ENCODE assay signal across 27 cellular contexts in genomic region chr1:227330279-227330678, GRCh38. TPM values are rescaled to one million over a fixed set of nuclear protein-coding genes. Genes with fewer than 3 reads are reported as not detected.
DNase-seq lines count a peak whose midpoint lies in the region; ATAC-seq, FAIRE-seq and TF ChIP-seq lines count a peak whose summit lies in the region.
"Had no signal": no experiment of that assay in that cellular context is flagged by ENCODE, and none has a peak within 500 bp of the region (broad histone marks: within the 10 kb centered on the region; RNA-seq: fewer than 3 reads in every experiment).

No MANE protein-coding gene starts in this region.

- FAIRE-seq in bronchial epithelial cell (lab: Jason Lieb, UNC): peak; percentile 23
- FAIRE-seq: A204.1, GM12891 had no signal

- no peak overlapping the region; the same call in 1 of the 2 replicates for H3K23ac ChIP-seq in IMR-90 (ENCODE audit: low read depth, low read length)

- no peaks in the 10 kb centered on the region for H4K20me1 ChIP-seq in IMR-90 (ENCODE audit: insufficient read depth, low read length)

- no peaks in the 10 kb centered on the region for H3K9me1 ChIP-seq in IMR-90 (ENCODE audit: insufficient read depth, low read length)

- no peak overlapping the region for H3K18ac ChIP-seq in IMR-90 (ENCODE audit: low read depth, low read length)

- no peaks in the 10 kb centered on the region for H3K36me3 Mint-ChIP-seq in stimulated activated naive B cell treated with anti-CD40 and anti-IgM and Interleukin-4, amounts not matched to agents 10 μg/mL and 1 μg/mL and 100 μg/mL, for 72 hours
- H3K36me3 Mint-ChIP-seq in CD8-positive, alpha-beta memory T cell: peaks cover 0 to 3% (median 0%) of the 10 kb centered on the region in 3 donors
- H3K36me3 Mint-ChIP-seq: CD8-positive, alpha-beta T cell; IgD-negative memory B cell had no signal

- WGBS in IMR-90 (ENCODE audit: extremely low coverage in 2 of 2, insufficient read length in 1 of 2), 2 experiments: no CpG with 5 or more reads among the region's 2 CpGs

- no peaks in the 10 kb centered on the region for H3K4me1 ChIP-seq in IMR-90 (ENCODE audit: control insufficient read depth, insufficient read depth, low read length)
- H3K4me1 ChIP-seq in CD8-positive, alpha-beta memory T cell (ENCODE audit: insufficient read depth, low read length): no peaks in the 10 kb centered on the region

- H3K36me3 ChIP-seq in IMR-90 (ENCODE audit: control insufficient read depth, insufficient read depth, low read length) (no peaks in the 10 kb centered on the region), bronchial epithelial cell (ENCODE audit: control insufficient read depth, insufficient read depth, low read length) (no peaks in the 10 kb centered on the region)
- no peaks in the 10 kb centered on the region for H3K36me3 ChIP-seq in CD8-positive, alpha-beta memory T cell (ENCODE audit: insufficient read depth, low read length)

- H3K4ac ChIP-seq in IMR-90 (ENCODE audit: low read depth, low read length): no peak overlapping the region

- peaks cover 5 to 6% of the 10 kb centered on the region in 2 donors for H3K9me3 Mint-ChIP-seq in stimulated activated naive B cell treated with anti-CD40 and anti-IgM and Interleukin-4, amounts not matched to agents 10 μg/mL and 1 μg/mL and 100 μg/mL, for 72 hours
- peaks cover 0 to 5% (median 0%) of the 10 kb centered on the region in 5 donors for H3K9me3 Mint-ChIP-seq in CD8-positive, alpha-beta memory T cell

- TF ChIP-seq POLR2A in IMR-90 (IDR thresholded peaks at IDR 0.05; ENCODE audit: low read depth, low read length): no peak

- no peak overlapping the region for H3K56ac ChIP-seq in IMR-90 (ENCODE audit: extremely low read depth, insufficient read depth, low read length)

- H3K27me3 ChIP-seq in IMR-90 (ENCODE audit: control insufficient read depth, insufficient read depth, low read length) (no peaks in the 10 kb centered on the region), bronchial epithelial cell (ENCODE audit: control insufficient read depth, insufficient read depth, low read length) (no peaks in the 10 kb centered on the region)
- no peaks in the 10 kb centered on the region for H3K27me3 ChIP-seq in CD8-positive, alpha-beta memory T cell (ENCODE audit: insufficient read depth, low read length, poor library complexity, severe bottlenecking)

- H3K4me2 ChIP-seq in IMR-90 (ENCODE audit: low read depth, low read length): no peak overlapping the region
- H3K4me2 ChIP-seq: SK-N-SH had no signal

- H3K27ac ChIP-seq in IMR-90 (ENCODE audit: insufficient read depth, low read length): peak overlapping the region; percentile 27; the same call in 1 of the 2 replicates
- no peak overlapping the region for H3K27ac ChIP-seq in CD8-positive, alpha-beta memory T cell (ENCODE audit: low read depth, low read length)
- H3K27ac ChIP-seq: C4-2B had no signal

- no peak overlapping the region for H2BK15ac ChIP-seq in IMR-90 (ENCODE audit: low read depth, low read length)

- H3K27me3 Mint-ChIP-seq in stimulated activated naive B cell treated with anti-CD40 and anti-IgM and Interleukin-4, amounts not matched to agents 10 μg/mL and 1 μg/mL and 100 μg/mL, for 72 hours: peaks cover 11 to 17% of the 10 kb centered on the region in 2 donors
- peaks cover 17 to 27% of the 10 kb centered on the region in 2 donors for H3K27me3 Mint-ChIP-seq in CD8-positive, alpha-beta memory T cell

- H3K4me3 ChIP-seq in IMR-90 (ENCODE audit: insufficient read depth, low read depth, low read length) (no peak overlapping the region), bronchial epithelial cell (ENCODE audit: low read depth, low read length) (no peak overlapping the region)
- no peak overlapping the region for H3K4me3 ChIP-seq in CD8-positive, alpha-beta memory T cell (ENCODE audit: low read length)

- no peak overlapping the region for H3K4me3 Mint-ChIP-seq in stimulated activated naive B cell treated with anti-CD40 and anti-IgM and Interleukin-4, amounts not matched to agents 10 μg/mL and 1 μg/mL and 100 μg/mL, for 72 hours
- no peak overlapping the region for H3K4me3 Mint-ChIP-seq in CD8-positive, alpha-beta memory T cell
- H3K4me3 Mint-ChIP-seq: CD8-positive, alpha-beta T cell; IgD-negative memory B cell had no signal

- no peak overlapping the region for H3K27ac Mint-ChIP-seq in stimulated activated naive B cell treated with anti-CD40 and anti-IgM and Interleukin-4, amounts not matched to agents 10 μg/mL and 1 μg/mL and 100 μg/mL, for 72 hours
- no peak overlapping the region for H3K27ac Mint-ChIP-seq in CD8-positive, alpha-beta memory T cell
- H3K27ac Mint-ChIP-seq: CD8-positive, alpha-beta T cell; IgD-negative memory B cell had no signal

- H4K91ac ChIP-seq in IMR-90 (ENCODE audit: insufficient read depth, low read depth, low read length): no peak overlapping the region

- H3K14ac ChIP-seq in IMR-90 (replicated peaks; ENCODE audit: low read depth, low read length): 0 out of 2 replicates have a peak overlapping the region, but pooled peaks have one; percentile 57

- dilution Hi-C loops in IMR-90 (cut with HindIII; ENCODE audit: low sequenced_read_pairs, unreplicated experiment): no loop called here

- no peak for TF ChIP-seq RAD21 in IMR-90 (IDR thresholded peaks at IDR 0.05; ENCODE audit: low read length)

- peaks cover 4 to 7% of the 10 kb centered on the region in 2 donors for H3K4me1 Mint-ChIP-seq in stimulated activated naive B cell treated with anti-CD40 and anti-IgM and Interleukin-4, amounts not matched to agents 10 μg/mL and 1 μg/mL and 100 μg/mL, for 72 hours
- no peaks in the 10 kb centered on the region for H3K4me1 Mint-ChIP-seq in CD8-positive, alpha-beta memory T cell
- H3K4me1 Mint-ChIP-seq: IgD-negative memory B cell had no signal

- no peak overlapping the region for H2BK5ac ChIP-seq in IMR-90 (ENCODE audit: low read depth, low read length, poor library complexity, severe bottlenecking)

- no peak for TF ChIP-seq CTCF in IMR-90 (conservative IDR thresholded peaks at IDR 0.05; ENCODE audit: low read depth, low read length)
- TF ChIP-seq CTCF in bronchial epithelial cell (IDR thresholded peaks at IDR 0.05; ENCODE audit: insufficient read depth, low read length, severe bottlenecking): no peak

- CTCF ChIA-PET in IMR-90 (lab: Yijun Ruan, JAX): interaction anchor here (1.3 kb wide), 1 partner anchor 14 kb away, joined by 5 read pairs; no protein-coding TSS in a partner anchor
- CTCF ChIA-PET in CD8-positive, alpha-beta memory T cell (lab: Charles Lee): no interaction called here

- H4K8ac ChIP-seq in IMR-90 (ENCODE audit: low read depth in 2 of 2, low read length in 2 of 2): no peak overlapping the region

- H4K5ac ChIP-seq in IMR-90 (ENCODE audit: low read depth, low read length): no peak overlapping the region; the same call in 1 of the 2 replicates

- no peak overlapping the region for H2BK120ac ChIP-seq in IMR-90 (ENCODE audit: low read depth, low read length)

- in situ Hi-C loops in IMR-90 (cut with MboI; ENCODE audit: low sequenced_read_pairs): no loop called here

- peak overlapping the region; percentile 59; the same call in 1 of the 2 replicates for H2BK20ac ChIP-seq in IMR-90 (ENCODE audit: low read depth, low read length)

- DNase-seq in Daoy (ENCODE audit: low read depth) (peak; percentile 10), IMR-90 (no peak), bronchial epithelial cell (ENCODE audit: low read depth) (no peak), C1 segment of cervical spinal cord (lab: John Stamatoyannopoulos, UW) (no peak)
- no peak for DNase-seq in stimulated activated naive B cell treated with anti-CD40 and anti-IgM and Interleukin-4, amounts not matched to agents 10 μg/mL and 1 μg/mL and 100 μg/mL, for 72 hours
- DNase-seq in CD8-positive, alpha-beta memory T cell: no peak
- DNase-seq: CD8-positive, alpha-beta T cell; DMS 273 treated with DMSO at 0.1 percent for 48 hours; DMS79; GF-D8; H7; Karpas-422; NCI-H1092 treated with DMSO at 0.1 percent for 48 hours; NCI-H1436 treated with DMSO at 0.1 percent for 48 hours; NCI-H1930; NCI-H2107; NCI-H524 treated with DMSO at 0.1 percent for 48 hours; NCI-H82; NK-92 treated with Interleukin-12 subunit alpha and Interleukin-12 subunit beta, amount 100 ng/mL, for 24 hours; PC-3; SK-N-SH; SW 1271 had no signal

- POLR2A ChIA-PET in IMR-90 (lab: Charles Lee; ENCODE audit: unreplicated experiment): no interaction called here
- POLR2A ChIA-PET in CD8-positive, alpha-beta memory T cell (lab: Charles Lee): no interaction called here

- no peak overlapping the region; the same call in 1 of the 2 replicates for H2AK5ac ChIP-seq in IMR-90 (ENCODE audit: low read depth, low read length)

- no peak overlapping the region for H3K9ac ChIP-seq in IMR-90 (ENCODE audit: low read depth, low read length)
- H3K9ac ChIP-seq: SK-N-SH had no signal

- no peaks in the 10 kb centered on the region for H3K79me1 ChIP-seq in IMR-90 (ENCODE audit: low read depth in 1 of 2, low read length in 2 of 2)

- intact Hi-C loops in IMR-90 (cut with micrococcal nuclease): no loop called here

- no peak overlapping the region for H2AFZ ChIP-seq in IMR-90 (replicated peaks; ENCODE audit: low read length, poor library complexity)

- peaks cover 7% of the 10 kb centered on the region for H3K9me3 ChIP-seq in IMR-90 (ENCODE audit: control insufficient read depth, insufficient read depth, low read length)
- H3K9me3 ChIP-seq in CD8-positive, alpha-beta memory T cell (ENCODE audit: low read length): no peaks in the 10 kb centered on the region
- H3K9me3 ChIP-seq: SK-N-SH had no signal

- peak overlapping the region; percentile 51 for H2AK9ac ChIP-seq in IMR-90 (replicated peaks; ENCODE audit: low read depth, low read length, poor library complexity)

- ATAC-seq in IMR-90 (ENCODE audit: low read depth): no peak
- ATAC-seq in stimulated activated naive B cell treated with anti-CD40 and anti-IgM and Interleukin-4, amounts not matched to agents 10 μg/mL and 1 μg/mL and 100 μg/mL, for 72 hours (replicated peaks): peak; percentile 62 to 66
- ATAC-seq in HG03442 (IDR thresholded peaks at IDR 0.05; ENCODE audit: unreplicated experiment): no peak
- ATAC-seq: CD8-positive, alpha-beta T cell; PC-3 had no signal

- BruUV-seq in IMR-90 (replicated peaks; lab: Mats Ljungman, UMichigan): no TSS peak

RNA-seq across cellular contexts. Expression of gene CDC42BPA, which starts 12.0 kb away (rescaled TPM):
- 18.5 and 27.7 TPM in 2 replicates for total RNA-seq in Daoy (2014; rRNA removed; shearing (Covaris generic))
- total RNA-seq in IMR-90 (2012; rRNA removed) (27.8 and 36.4 TPM in 2 replicates), bronchial epithelial cell (25.8 and 43.8 TPM in 2 replicates)
- 7.7 and 9.4 TPM in 2 replicates for polyA plus RNA-seq in IMR-90 (2012; rRNA removed)
- polyA plus RNA-seq in IMR-90 (2012; cell fraction: cytosol; rRNA removed): 2.8 and 4.1 TPM in 2 replicates
- 8.9 and 19.7 TPM in 2 replicates for polyA plus RNA-seq in IMR-90 (2012; cell fraction: nucleus; rRNA removed; ENCODE audit: low replicate concordance)
- total RNA-seq in CD8-positive, alpha-beta memory T cell: under 1 TPM; 0.42 to 0.72 TPM
- polyA plus RNA-seq in CD8-positive, alpha-beta memory T cell: 0.44 TPM
- polyA plus RNA-seq: IgD-negative memory B cell had no signal

Comparison
In these comparisons a context has a peak if more than half of its experiments do, and no peak if none do; other contexts are left out.
1. ATAC-seq: peak in stimulated activated naive B cell treated with anti-CD40 and anti-IgM and Interleukin-4, amounts not matched to agents 10 μg/mL and 1 μg/mL and 100 μg/mL, for 72 hours (2 of 2); none in IMR-90 (single experiment) and HG03442 (single experiment).
2. RNA of gene CDC42BPA, which starts 12.0 kb away (total RNA-seq): 27.8 to 36.4 TPM in IMR-90, 25.8 to 43.8 TPM in bronchial epithelial cell and 18.5 to 27.7 TPM in Daoy; 0.42 to 0.72 TPM in CD8-positive, alpha-beta memory T cell; every median in the first group is over 10 times any median in the second.